8 cellular contexts compared by ENCODE assay signal in the genomic region with DNA sequence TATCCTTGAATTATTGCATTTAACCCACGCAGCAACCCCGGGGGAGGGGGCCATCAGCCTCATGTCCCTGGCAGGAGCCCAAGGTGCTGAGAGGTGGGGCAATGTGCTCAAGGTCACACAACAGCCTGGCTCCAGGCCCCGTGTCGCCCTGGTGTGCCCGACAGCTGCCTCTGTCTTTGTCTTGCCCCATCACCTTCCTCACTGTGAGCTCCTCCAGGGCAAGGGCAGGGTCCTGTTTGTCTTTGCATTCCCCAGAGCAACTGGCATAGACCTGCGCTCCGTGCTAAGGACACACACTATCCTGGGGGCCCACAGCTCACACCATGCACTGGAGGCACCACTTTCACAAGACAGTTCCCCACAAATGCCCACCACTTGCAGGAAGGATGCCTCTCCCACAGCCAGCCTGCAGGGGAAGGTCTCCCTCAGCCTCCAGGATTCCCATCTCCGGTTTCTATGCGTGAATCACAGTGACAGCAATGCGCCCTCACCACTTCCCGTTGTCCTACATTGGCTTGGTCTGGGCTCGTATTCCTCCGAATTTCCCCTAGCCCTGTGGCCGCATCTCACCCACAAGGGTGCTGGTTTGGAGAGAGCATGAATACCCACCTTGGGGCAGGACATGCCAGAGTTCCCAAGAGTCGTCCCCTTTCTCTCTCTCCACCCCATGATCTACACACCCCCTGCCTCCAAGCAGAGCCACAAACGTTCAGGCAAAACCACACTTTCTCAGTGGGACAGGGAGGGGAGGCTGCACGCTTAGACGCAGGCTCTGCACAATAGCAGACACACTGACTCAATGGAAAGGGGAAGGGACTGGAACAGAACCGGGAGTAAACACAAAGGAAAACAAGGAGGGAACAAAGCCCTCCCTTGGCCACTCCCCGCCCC. TPM values are rescaled to one million over a fixed set of nuclear protein-coding genes. Genes with fewer than 3 reads are reported as not detected.
A peak's percentile ranks its signal among the peaks of the same experiment; 100 is the strongest.
DNase-seq lines count a peak whose midpoint lies in the region; ATAC-seq, FAIRE-seq and TF ChIP-seq lines count a peak whose summit lies in the region.

No MANE protein-coding gene starts in this region.

- FAIRE-seq in GM19239 (lab: Jason Lieb, UNC), result no peak

- no peaks in the 10 kb centered on the region for H3K36me3 ChIP-seq in Karpas-422 (ENCODE audit: insufficient read depth, low read length)
- peaks cover 0 to 3% of the 10 kb centered on the region in 2 donors for H3K36me3 ChIP-seq in ascending aorta
- H3K36me3 ChIP-seq in iPS-20b (ENCODE audit: insufficient read depth, low read depth, low read length), result no peaks in the 10 kb centered on the region; the same call in 1 of the 2 replicates

- H3K9me2 ChIP-seq in Karpas-422 (replicated peaks; ENCODE audit: insufficient read depth, low read length), result no peaks in the 10 kb centered on the region

- H3K27me3 ChIP-seq in Karpas-422 (ENCODE audit: low read length) (no peaks in the 10 kb centered on the region), ascending aorta (no peaks in the 10 kb centered on the region), iPS-20b (ENCODE audit: insufficient read depth, low read length) (no peaks in the 10 kb centered on the region)

- no peaks in the 10 kb centered on the region for H3K9me3 ChIP-seq in Karpas-422 (ENCODE audit: low read length)
- H3K9me3 ChIP-seq in ascending aorta, result no peaks in the 10 kb centered on the region
- no peaks in the 10 kb centered on the region for H3K9me3 ChIP-seq in iPS-20b (ENCODE audit: insufficient read depth, low read depth, low read length)

- peaks cover 83% of the 10 kb centered on the region for H4K20me1 ChIP-seq in Karpas-422 (ENCODE audit: insufficient read depth, low read depth, low read length)

- H3K4me3 ChIP-seq in AG10803 (ENCODE audit: low read length) (peak overlapping the region; percentile 50), Karpas-422 (ENCODE audit: low read length) (no peak overlapping the region), ascending aorta (peak overlapping the region; percentile 7 to 46), iPS-20b (ENCODE audit: low read length) (peak overlapping the region; percentile 51; the same call in 1 of the 2 replicates)

- DNase-seq in AG10803 (ENCODE audit: low read depth) (peak; percentile 81), Karpas-422 (no peak), ascending aorta (ENCODE audit: low spot score in 2 of 2) (peak in 1 of 2 donors; percentile 69), smooth muscle cell of the brain vasculature (ENCODE audit: low read depth, low spot score) (peak; percentile 69), GM19239 (ENCODE audit: insufficient read length, low spot score) (no peak)

- H3K9ac ChIP-seq in Karpas-422 (ENCODE audit: low read length), result peak overlapping the region; percentile 45; the same call in 1 of the 2 replicates
- peak overlapping the region; percentile 79; the same call in 1 of the 2 replicates for H3K9ac ChIP-seq in iPS-20b (ENCODE audit: low read depth, low read length)

- no peak overlapping the region for H3K4me2 ChIP-seq in Karpas-422 (ENCODE audit: low read depth, low read length, poor library complexity, severe bottlenecking)

- H3K4me1 ChIP-seq in Karpas-422 (ENCODE audit: low read length), result peaks cover 38% of the 10 kb centered on the region
- H3K4me1 ChIP-seq in ascending aorta, result peaks cover 43 to 86% of the 10 kb centered on the region in 2 donors
- peaks cover 73% of the 10 kb centered on the region for H3K4me1 ChIP-seq in iPS-20b (ENCODE audit: insufficient read depth, low read length)

- no peak overlapping the region for H2AFZ ChIP-seq in Karpas-422 (ENCODE audit: low read length)

- ATAC-seq in GM21515 (IDR thresholded peaks at IDR 0.05; ENCODE audit: unreplicated experiment) (no peak), HG03439 (IDR thresholded peaks at IDR 0.05; ENCODE audit: unreplicated experiment) (no peak)

- intact Hi-C loops in ascending aorta (cut with DNase I), result no loop called here

- peaks cover 3% of the 10 kb centered on the region; the same call in 1 of the 2 replicates for H3K79me2 ChIP-seq in Karpas-422 (ENCODE audit: low read length)

- TF ChIP-seq CTCF in AG10803 (conservative IDR thresholded peaks at IDR 0.05; ENCODE audit: low read length), result peak; percentile 54
- TF ChIP-seq CTCF in ascending aorta (IDR thresholded peaks at IDR 0.05), result no peak

- H3K27ac ChIP-seq in Karpas-422 (ENCODE audit: low read length) (no peak overlapping the region), ascending aorta (peak overlapping the region; percentile 74 to 86), iPS-20b (ENCODE audit: low read length) (peak overlapping the region; percentile 88)

RNA-seq across cellular contexts. Expression of a gene that starts 10.3 kb away (rescaled TPM):
- 4.5 and 4.6 TPM in 2 replicates for total RNA-seq in Karpas-422 (2014; rRNA removed; shearing (Covaris generic); ENCODE audit: low replicate concordance)
- total RNA-seq in ascending aorta, result 51.0 TPM

RNA-seq across cellular contexts. Expression of a gene that starts 25.6 kb away (rescaled TPM):
- total RNA-seq in Karpas-422 (2014; rRNA removed; shearing (Covaris generic); ENCODE audit: low replicate concordance), result 0.26 and 1.4 TPM in 2 replicates
- total RNA-seq in ascending aorta, result not detected

RNA-seq across cellular contexts. Expression of a gene that starts 59.0 kb away (rescaled TPM):
- 0.43 and 1.3 TPM in 2 replicates for total RNA-seq in Karpas-422 (2014; rRNA removed; shearing (Covaris generic); ENCODE audit: low replicate concordance)
- total RNA-seq in ascending aorta, result not detected

Comparison
In these comparisons a context has a peak if more than half of its experiments do, and no peak if none do; other contexts are left out.
1. DNase-seq: peak in AG10803 (single experiment) and smooth muscle cell of the brain vasculature (single experiment); none in Karpas-422 (single experiment) and GM19239 (single experiment).